ENCODE assay signal across 2 cellular contexts in genomic region chr16:76038097-76038496, GRCh38.
TF ChIP-seq lines count a peak whose summit lies in the region.

No MANE protein-coding gene starts in this region.

TF ChIP-seq in IMR-90, 13 proteins besides CTCF, POLR2A, EP300 and RAD21:
- TF ChIP-seq ELK1 (IDR thresholded peaks at IDR 0.05; ENCODE audit: borderline replicate concordance, low read depth, low read length) (no peak), MAFK (IDR thresholded peaks at IDR 0.05; ENCODE audit: low read depth, low read length) (peak; percentile 99)

TF ChIP-seq in H1, 55 proteins besides CTCF, POLR2A, EP300 and RAD21:
- TF ChIP-seq SIN3A (conservative IDR thresholded peaks at IDR 0.05 in 1 of 2, IDR thresholded peaks at IDR 0.05 in 1 of 2; ENCODE audit: low read depth in 1 of 2, low read length in 2 of 2) (no peak), BCL11A (IDR thresholded peaks at IDR 0.05; ENCODE audit: low read depth in 2 of 2, low read length in 2 of 2) (no peak), MAFK (IDR thresholded peaks at IDR 0.05; ENCODE audit: low read depth, low read length) (peak; percentile 95)
